1 cellular context compared by ENCODE assay signal in the genomic region with DNA sequence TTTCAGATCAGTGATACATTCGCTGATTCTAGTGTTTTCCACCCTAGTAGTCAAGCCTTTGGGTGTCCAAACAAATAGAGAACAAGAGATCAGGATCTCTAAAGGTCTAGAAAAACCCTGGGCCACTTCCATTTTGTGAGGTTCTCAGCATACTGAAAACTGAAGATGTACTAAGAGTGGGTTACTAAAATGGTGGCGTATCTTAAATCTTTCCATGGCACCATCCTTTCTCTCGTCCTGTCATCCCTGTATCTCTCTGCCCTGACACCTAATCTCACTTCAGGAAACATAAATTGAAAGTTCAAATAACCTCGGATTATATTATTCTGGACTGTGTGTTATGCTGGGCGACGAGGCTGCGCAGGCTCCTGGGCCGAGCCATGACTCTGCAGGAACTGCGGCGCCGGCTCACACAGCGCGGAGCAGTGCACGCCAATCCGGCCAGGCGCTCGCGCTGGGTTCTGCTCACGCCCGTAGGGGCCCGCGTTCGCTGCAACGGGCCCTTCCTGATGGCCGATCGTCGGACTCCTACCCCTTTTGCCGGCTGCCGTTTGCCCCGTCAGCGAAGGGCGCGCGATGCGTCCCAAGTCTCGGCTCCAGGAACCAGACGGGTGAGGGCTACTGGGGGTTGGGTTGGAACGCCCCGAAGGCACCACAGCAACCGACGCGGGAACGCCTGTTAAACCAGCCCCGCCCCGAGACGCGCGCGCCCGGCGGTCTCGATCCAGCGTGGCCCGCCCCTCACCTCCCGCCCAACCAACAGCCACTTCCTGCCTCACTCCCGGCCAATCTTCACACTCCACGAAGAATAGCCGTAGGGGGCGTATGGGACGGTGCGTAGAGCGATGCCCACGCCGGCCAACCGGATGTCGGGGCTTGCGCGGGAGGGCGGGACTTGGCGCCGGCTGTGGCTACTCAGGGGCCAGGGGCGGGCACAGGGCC.
TF ChIP-seq lines count a peak whose summit lies in the region.

No MANE protein-coding gene starts in this region.

TF ChIP-seq in K562, 482 proteins besides CTCF, POLR2A, EP300 and RAD21 (continued from another document and continues in another):
- TF ChIP-seq, protein P1, sequence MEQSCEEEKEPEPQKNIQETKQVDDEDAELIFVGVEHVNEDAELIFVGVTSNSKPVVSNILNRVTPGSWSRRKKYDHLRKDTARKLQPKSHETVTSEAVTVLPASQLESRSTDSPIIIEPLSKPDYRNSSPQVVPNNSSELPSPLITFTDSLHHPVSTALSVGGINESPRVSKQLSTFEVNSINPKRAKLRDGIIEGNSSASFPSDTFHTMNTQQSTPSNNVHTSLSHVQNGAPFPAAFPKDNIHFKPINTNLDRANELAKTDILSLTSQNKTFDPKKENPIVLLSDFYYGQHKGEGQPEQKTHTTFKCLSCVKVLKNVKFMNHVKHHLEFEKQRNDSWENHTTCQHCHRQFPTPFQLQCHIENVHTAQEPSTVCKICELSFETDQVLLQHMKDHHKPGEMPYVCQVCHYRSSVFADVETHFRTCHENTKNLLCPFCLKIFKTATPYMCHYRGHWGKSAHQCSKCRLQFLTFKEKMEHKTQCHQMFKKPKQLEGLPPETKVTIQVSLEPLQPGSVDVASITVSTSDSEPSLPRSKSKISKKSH (CRISPR knock-in tag; IDR thresholded peaks at IDR 0.05) = no peak
- no peak for TF ChIP-seq ADNP (tag; IDR thresholded peaks at IDR 0.05)
- peak; percentile 74 for TF ChIP-seq MAZ (CRISPR knock-in tag; conservative IDR thresholded peaks at IDR 0.05 in 1 of 2, IDR thresholded peaks at IDR 0.05 in 1 of 2)
- TF ChIP-seq WHSC1 (IDR thresholded peaks at IDR 0.05; ENCODE audit: low read length) = no peak
- TF ChIP-seq RNF219 (CRISPR knock-in tag; IDR thresholded peaks at IDR 0.05) = no peak
- no peak for TF ChIP-seq HOMEZ (CRISPR knock-in tag; IDR thresholded peaks at IDR 0.05)
- no peak for TF ChIP-seq ZNF561 (CRISPR knock-in tag; conservative IDR thresholded peaks at IDR 0.05)
- 0 out of 2 replicates have a peak, but pooled peaks have one; percentile 15 for TF ChIP-seq TOE1 (IDR thresholded peaks at IDR 0.05; ENCODE audit: borderline replicate concordance)
- TF ChIP-seq TOE1 (CRISPR knock-in tag; IDR thresholded peaks at IDR 0.05; ENCODE audit: borderline replicate concordance, low read depth) = no peak
- TF ChIP-seq RBM22 (IDR thresholded peaks at IDR 0.05; ENCODE audit: low read depth, low read length, poor library complexity, severe bottlenecking) = no peak
- TF ChIP-seq NFE2 (IDR thresholded peaks at IDR 0.05; ENCODE audit: low read depth) = peak; percentile 97
- no peak for TF ChIP-seq JUN (IDR thresholded peaks at IDR 0.05; ENCODE audit: borderline replicate concordance, low read depth, low read length)
- TF ChIP-seq JUN (CRISPR knock-in tag; IDR thresholded peaks at IDR 0.05; ENCODE audit: borderline replicate concordance) = no peak
- TF ChIP-seq RFX7 (CRISPR knock-in tag; IDR thresholded peaks at IDR 0.05) = peak; percentile 80; the same call in 1 of the 2 replicates
- peak; percentile 82; the same call in 1 of the 2 replicates for TF ChIP-seq ZNF589 (CRISPR knock-in tag; IDR thresholded peaks at IDR 0.05; ENCODE audit: low read depth)
- TF ChIP-seq POLR2H (tag; IDR thresholded peaks at IDR 0.05; ENCODE audit: low read depth) = peak; percentile 88
- no peak for TF ChIP-seq NR0B1 (IDR thresholded peaks at IDR 0.05; ENCODE audit: partially characterized antibody)
- no peak for TF ChIP-seq TCF7L2 (IDR thresholded peaks at IDR 0.05; ENCODE audit: low read depth, low read length)
- no peak for TF ChIP-seq MAX (CRISPR knock-in tag; IDR thresholded peaks at IDR 0.05)
- TF ChIP-seq SRSF3 (IDR thresholded peaks at IDR 0.05; ENCODE audit: insufficient read depth, low read length) = no peak
- 0 out of 2 replicates have a peak, but pooled peaks have one; percentile 53 for TF ChIP-seq NR4A1 (CRISPR knock-in tag; IDR thresholded peaks at IDR 0.05)
- no peak for TF ChIP-seq NR4A1 (tag; IDR thresholded peaks at IDR 0.05)
- 0 out of 2 replicates have a peak, but pooled peaks have one; percentile 62 for TF ChIP-seq ZKSCAN1 (IDR thresholded peaks at IDR 0.05; ENCODE audit: low read depth, low read length)
- TF ChIP-seq, protein P2, sequence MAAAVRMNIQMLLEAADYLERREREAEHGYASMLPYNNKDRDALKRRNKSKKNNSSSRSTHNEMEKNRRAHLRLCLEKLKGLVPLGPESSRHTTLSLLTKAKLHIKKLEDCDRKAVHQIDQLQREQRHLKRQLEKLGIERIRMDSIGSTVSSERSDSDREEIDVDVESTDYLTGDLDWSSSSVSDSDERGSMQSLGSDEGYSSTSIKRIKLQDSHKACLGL (CRISPR knock-in tag; IDR thresholded peaks at IDR 0.05; ENCODE audit: borderline replicate concordance, poor library complexity, severe bottlenecking) = no peak
- TF ChIP-seq, protein P3, sequence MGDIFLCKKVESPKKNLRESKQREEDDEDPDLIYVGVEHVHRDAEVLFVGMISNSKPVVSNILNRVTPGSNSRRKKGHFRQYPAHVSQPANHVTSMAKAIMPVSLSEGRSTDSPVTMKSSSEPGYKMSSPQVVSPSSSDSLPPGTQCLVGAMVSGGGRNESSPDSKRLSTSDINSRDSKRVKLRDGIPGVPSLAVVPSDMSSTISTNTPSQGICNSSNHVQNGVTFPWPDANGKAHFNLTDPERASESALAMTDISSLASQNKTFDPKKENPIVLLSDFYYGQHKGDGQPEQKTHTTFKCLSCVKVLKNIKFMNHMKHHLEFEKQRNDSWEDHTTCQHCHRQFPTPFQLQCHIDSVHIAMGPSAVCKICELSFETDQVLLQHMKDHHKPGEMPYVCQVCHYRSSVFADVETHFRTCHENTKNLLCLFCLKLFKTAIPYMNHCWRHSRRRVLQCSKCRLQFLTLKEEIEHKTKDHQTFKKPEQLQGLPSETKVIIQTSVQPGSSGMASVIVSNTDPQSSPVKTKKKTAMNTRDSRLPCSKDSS (IDR thresholded peaks at IDR 0.05; ENCODE audit: low read depth, partially characterized antibody) = no peak
- no peak for TF ChIP-seq ZNF23 (CRISPR knock-in tag; IDR thresholded peaks at IDR 0.05)
- peak; percentile 86 for TF ChIP-seq CHD2 (IDR thresholded peaks at IDR 0.05; ENCODE audit: low read depth, low read length)
- no peak for TF ChIP-seq SREBF2 (CRISPR knock-in tag; IDR thresholded peaks at IDR 0.05)
- TF ChIP-seq LARP7 (IDR thresholded peaks at IDR 0.05) = no peak
- no peak; the same call in 1 of the 2 replicates for TF ChIP-seq MTA3 (IDR thresholded peaks at IDR 0.05; ENCODE audit: borderline replicate concordance)
- no peak for TF ChIP-seq IFI16 (CRISPR knock-in tag; IDR thresholded peaks at IDR 0.05)
- TF ChIP-seq ZNF431 (CRISPR knock-in tag; IDR thresholded peaks at IDR 0.05) = 0 out of 2 replicates have a peak, but pooled peaks have one; percentile 23
- no peak for TF ChIP-seq TBL1XR1 (IDR thresholded peaks at IDR 0.05; ENCODE audit: low read length in 2 of 2)
- TF ChIP-seq KDM2B (CRISPR knock-in tag; IDR thresholded peaks at IDR 0.05) = peak; percentile 33; the same call in 1 of the 2 replicates
- TF ChIP-seq ZC3H11A (IDR thresholded peaks at IDR 0.05; ENCODE audit: low read depth, low read length) = no peak
- TF ChIP-seq ZNF707 (CRISPR knock-in tag; conservative IDR thresholded peaks at IDR 0.05) = no peak
- no peak; a peak in 1 of 4 replicates for TF ChIP-seq FOXA3 (CRISPR knock-in tag; conservative IDR thresholded peaks at IDR 0.05 in 1 of 2, IDR thresholded peaks at IDR 0.05 in 1 of 2)
- TF ChIP-seq SAP30 (IDR thresholded peaks at IDR 0.05; ENCODE audit: borderline replicate concordance, insufficient read depth, low read depth, low read length, poor library complexity, severe bottlenecking) = peak; percentile 77
- peak; percentile 69 for TF ChIP-seq DPF2 (IDR thresholded peaks at IDR 0.05)
- TF ChIP-seq ZNF75A (CRISPR knock-in tag; IDR thresholded peaks at IDR 0.05) = no peak
- no peak for TF ChIP-seq HMG20A (CRISPR knock-in tag; conservative IDR thresholded peaks at IDR 0.05)
- TF ChIP-seq ETV1 (tag; conservative IDR thresholded peaks at IDR 0.05; ENCODE audit: low read depth) = 0 out of 2 replicates have a peak, but pooled peaks have one; percentile 23
- TF ChIP-seq STAT5A (IDR thresholded peaks at IDR 0.05; ENCODE audit: borderline replicate concordance, low read length) = no peak
- peak; percentile 88 for TF ChIP-seq BACH1 (tag; IDR thresholded peaks at IDR 0.05)
- TF ChIP-seq ZZZ3 (IDR thresholded peaks at IDR 0.05) = no peak
- TF ChIP-seq RBM25 (IDR thresholded peaks at IDR 0.05; ENCODE audit: low read depth, low read length, severe bottlenecking) = peak; percentile 100
- no peak for TF ChIP-seq FOXM1 (IDR thresholded peaks at IDR 0.05; ENCODE audit: low read depth)
- no peak; the same call in 1 of the 2 replicates for TF ChIP-seq FOXM1 (CRISPR knock-in tag; IDR thresholded peaks at IDR 0.05; ENCODE audit: low read depth)
- TF ChIP-seq ZBTB17 (CRISPR knock-in tag; IDR thresholded peaks at IDR 0.05) = peak; percentile 56; the same call in 1 of the 2 replicates
- TF ChIP-seq PML (IDR thresholded peaks at IDR 0.05; ENCODE audit: low read length) = peak; percentile 59; the same call in 1 of the 2 replicates
- TF ChIP-seq GATAD2A (IDR thresholded peaks at IDR 0.05) = peak; percentile 41; the same call in 1 of the 2 replicates
- TF ChIP-seq MTA1 (IDR thresholded peaks at IDR 0.05; ENCODE audit: borderline replicate concordance) = no peak
- TF ChIP-seq, protein P4, sequence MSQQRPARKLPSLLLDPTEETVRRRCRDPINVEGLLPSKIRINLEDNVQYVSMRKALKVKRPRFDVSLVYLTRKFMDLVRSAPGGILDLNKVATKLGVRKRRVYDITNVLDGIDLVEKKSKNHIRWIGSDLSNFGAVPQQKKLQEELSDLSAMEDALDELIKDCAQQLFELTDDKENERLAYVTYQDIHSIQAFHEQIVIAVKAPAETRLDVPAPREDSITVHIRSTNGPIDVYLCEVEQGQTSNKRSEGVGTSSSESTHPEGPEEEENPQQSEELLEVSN (IDR thresholded peaks at IDR 0.05; ENCODE audit: borderline replicate concordance in 1 of 2, extremely low read depth in 1 of 2, insufficient read depth in 1 of 2, insufficient read length in 1 of 2, low read depth in 1 of 2, low read length in 1 of 2, poor library complexity in 1 of 2, severe bottlenecking in 1 of 2) = no peak
- TF ChIP-seq ZNF239 (CRISPR knock-in tag; IDR thresholded peaks at IDR 0.05) = no peak
- TF ChIP-seq USF2 (CRISPR knock-in tag; IDR thresholded peaks at IDR 0.05) = no peak
- peak; percentile 66 for TF ChIP-seq ARID1B (IDR thresholded peaks at IDR 0.05)
- no peak for TF ChIP-seq ZNF133 (CRISPR knock-in tag; IDR thresholded peaks at IDR 0.05)
- TF ChIP-seq TAF9B (IDR thresholded peaks at IDR 0.05; ENCODE audit: partially characterized antibody) = peak; percentile 75
- no peak for TF ChIP-seq COPS2 (conservative IDR thresholded peaks at IDR 0.05)
- TF ChIP-seq SMARCE1 (IDR thresholded peaks at IDR 0.05) = peak; percentile 75
- no peak for TF ChIP-seq NELFE (IDR thresholded peaks at IDR 0.05; ENCODE audit: insufficient read depth, insufficient read length)
- no peak for TF ChIP-seq TEAD1 (CRISPR knock-in tag; IDR thresholded peaks at IDR 0.05)
- TF ChIP-seq BRD9 (IDR thresholded peaks at IDR 0.05; ENCODE audit: low read depth, partially characterized antibody) = peak; percentile 66
